17 cellular contexts compared by ENCODE assay signal in the genomic region with DNA sequence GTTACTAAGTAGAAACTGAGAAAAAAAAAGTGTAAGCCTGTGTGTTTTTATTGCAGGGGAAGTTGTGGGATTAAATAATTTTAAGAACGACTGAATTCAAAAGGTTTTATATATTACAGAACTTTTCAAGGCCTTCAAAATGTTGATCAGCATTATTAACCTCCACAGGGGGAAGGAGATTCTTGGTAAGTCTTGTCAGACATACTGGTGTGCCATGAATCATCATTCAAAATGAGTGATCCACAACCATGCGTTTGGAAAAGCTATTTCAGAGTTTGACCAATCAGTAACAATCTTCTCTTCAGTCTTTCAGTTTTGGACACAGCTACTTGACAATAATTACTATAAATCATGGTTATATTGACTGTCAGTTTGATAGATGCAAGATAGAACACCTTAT.
DNase-seq lines count a peak whose midpoint lies in the region; ATAC-seq, FAIRE-seq and TF ChIP-seq lines count a peak whose summit lies in the region.
"Had no signal": no experiment of that assay in that cellular context is flagged by ENCODE, and none has a peak within 500 bp of the region (broad histone marks: within the 10 kb centered on the region; RNA-seq: fewer than 3 reads in every experiment).

No MANE protein-coding gene starts in this region.

- H3K4me2 ChIP-seq in endothelial cell of umbilical vein (ENCODE audit: insufficient read depth, low read length): peak overlapping the region; percentile 48
- H3K4me2 ChIP-seq: BLaER1 had no signal

- H3K27me3 ChIP-seq in heart right ventricle: no peaks in the 10 kb centered on the region
- no peaks in the 10 kb centered on the region for H3K27me3 ChIP-seq in endothelial cell of umbilical vein (ENCODE audit: control insufficient read depth in 2 of 2, insufficient read depth in 2 of 2, low read length in 2 of 2)
- no peaks in the 10 kb centered on the region for H3K27me3 ChIP-seq in skeletal muscle tissue (ENCODE audit: control insufficient read depth in 3 of 3, insufficient read depth in 3 of 3, low read length in 3 of 3)
- H3K27me3 ChIP-seq: BLaER1 had no signal

- dilution Hi-C loops in endothelial cell of umbilical vein (cut with MboI; ENCODE audit: extremely low pct_ligation_motif_present, low sequenced_read_pairs): no loop called here

- H3K9me3 ChIP-seq in heart right ventricle (no peaks in the 10 kb centered on the region), endothelial cell of umbilical vein (replicated peaks; ENCODE audit: control insufficient read depth, insufficient read depth, low read length) (no peaks in the 10 kb centered on the region), mesodermal cell (ENCODE audit: control insufficient read depth, low read length) (no peaks in the 10 kb centered on the region), skeletal muscle tissue (ENCODE audit: control insufficient read depth in 3 of 3, low read length in 3 of 3) (no peaks in the 10 kb centered on the region)
- H3K9me3 ChIP-seq: Caco-2, HAP-1 had no signal

- no peak for TF ChIP-seq POLR2A in endothelial cell of umbilical vein (IDR thresholded peaks at IDR 0.05; ENCODE audit: low read depth, low read length)

- TSS peak; percentile 85 for BruUV-seq in endothelial cell of umbilical vein (replicated peaks; lab: Mats Ljungman, UMichigan)

- no peak for DNase-seq in heart right ventricle
- DNase-seq in Right ventricle myocardium superior: no peak
- DNase-seq in endothelial cell of umbilical vein (ENCODE audit: low read depth, low spot score): no peak
- no peak for DNase-seq in EL
- no peak for DNase-seq in NCI-H345 (lab: John Stamatoyannopoulos, UW)
- DNase-seq in activated naive CD4-positive, alpha-beta T cell (lab: John Stamatoyannopoulos, UW): no peak
- DNase-seq: 8988T; AML-193; Caco-2; CD8-positive, alpha-beta memory T cell; DND-41; HFFc6 had no signal

- H4K20me1 ChIP-seq in endothelial cell of umbilical vein (replicated peaks; ENCODE audit: control insufficient read depth, extremely low read depth, insufficient read depth, low read length): no peaks in the 10 kb centered on the region
- H4K20me1 ChIP-seq: BLaER1 had no signal

- no peak for FAIRE-seq in endothelial cell of umbilical vein (lab: Jason Lieb, UNC)
- FAIRE-seq: H1 had no signal

- peak overlapping the region; percentile 41 for H3K9ac ChIP-seq in endothelial cell of umbilical vein (replicated peaks; ENCODE audit: extremely low read depth, insufficient read depth, low read length)
- H3K9ac ChIP-seq in skeletal muscle tissue (ENCODE audit: low read depth in 1 of 3, low read length in 3 of 3): no peak overlapping the region
- H3K9ac ChIP-seq: BLaER1 had no signal

- intact Hi-C loops in heart right ventricle (cut with DNase I) (no loop called here), Right ventricle myocardium superior (cut with DNase I) (no loop called here), endothelial cell of umbilical vein (cut with micrococcal nuclease) (loop anchor here (1.0 to 10.0 kb wide), 7 partner anchors 33 to 377 kb away; no protein-coding TSS in a partner anchor)

- POLR2A ChIA-PET in endothelial cell of umbilical vein (lab: Charles Lee): no interaction called here

- peaks cover 0 to 86% (median 6%) of the 10 kb centered on the region in 9 donors for H3K36me3 ChIP-seq in heart right ventricle
- H3K36me3 ChIP-seq in endothelial cell of umbilical vein (ENCODE audit: control insufficient read depth in 2 of 2, extremely low read depth in 1 of 2, insufficient read depth in 2 of 2, low read length in 2 of 2): peaks cover 0 to 7% of the 10 kb centered on the region in 2 experiments
- H3K36me3 ChIP-seq in mesodermal cell (ENCODE audit: control insufficient read depth, insufficient read depth, low read length): peaks cover 93% of the 10 kb centered on the region
- H3K36me3 ChIP-seq in skeletal muscle tissue (ENCODE audit: control insufficient read depth in 3 of 3, insufficient read depth in 3 of 3, low read length in 3 of 3): peaks cover 0 to 10% (median 7%) of the 10 kb centered on the region in 3 donors
- H3K36me3 ChIP-seq: BLaER1, HAP-1 had no signal

- ATAC-seq in heart right ventricle: no peak
- no peak for ATAC-seq in Right ventricle myocardium superior (ENCODE audit: poor library complexity)

- peaks cover 6 to 72% (median 40%) of the 10 kb centered on the region in 9 donors for H3K4me1 ChIP-seq in heart right ventricle
- H3K4me1 ChIP-seq in endothelial cell of umbilical vein (ENCODE audit: control insufficient read depth, extremely low read depth, insufficient read depth, low read length): peaks cover 22% of the 10 kb centered on the region
- H3K4me1 ChIP-seq in mesodermal cell (ENCODE audit: control insufficient read depth, insufficient read depth, low read length, poor library complexity, severe bottlenecking): no peaks in the 10 kb centered on the region
- peaks cover 18 to 28% (median 21%) of the 10 kb centered on the region in 3 donors for H3K4me1 ChIP-seq in skeletal muscle tissue (ENCODE audit: control insufficient read depth in 3 of 3, insufficient read depth in 3 of 3, low read length in 3 of 3)
- H3K4me1 ChIP-seq: HAP-1 had no signal

- H2AFZ ChIP-seq in endothelial cell of umbilical vein (ENCODE audit: low read depth, low read length): no peak overlapping the region

- no peaks in the 10 kb centered on the region for H3K9me1 ChIP-seq in endothelial cell of umbilical vein (replicated peaks; ENCODE audit: control insufficient read depth, extremely low read depth, insufficient read depth, low read length)

- TF ChIP-seq CTCF in heart right ventricle (IDR thresholded peaks at IDR 0.05): no peak
- TF ChIP-seq CTCF in endothelial cell of umbilical vein (IDR thresholded peaks at IDR 0.05; ENCODE audit: extremely low read depth in 1 of 2, insufficient read depth in 1 of 2, low read depth in 1 of 2, low read length in 2 of 2): no peak

- H3K79me2 ChIP-seq in endothelial cell of umbilical vein (ENCODE audit: control insufficient read depth, insufficient read depth, low read length): no peaks in the 10 kb centered on the region

- peak overlapping the region in 9 of 10 donors; percentile 33 to 78 (median 51) for H3K27ac ChIP-seq in heart right ventricle
- peak overlapping the region; percentile 91 for H3K27ac ChIP-seq in endothelial cell of umbilical vein (ENCODE audit: insufficient read depth, low read depth, low read length)
- peak overlapping the region; percentile 71 for H3K27ac ChIP-seq in mesodermal cell (ENCODE audit: low read depth, low read length, severe bottlenecking)
- H3K27ac ChIP-seq in skeletal muscle tissue (ENCODE audit: low read depth, low read length): peak overlapping the region; percentile 29
- H3K27ac ChIP-seq: BLaER1 had no signal

- WGBS in heart right ventricle, 2 donors: 64 to 75% methylated on average over 2 of the region's 2 CpGs
- 100% methylated on average over 1 of the region's 2 CpGs; no CpG with 5 or more reads in 1 of the 2 experiments for WGBS in mesodermal cell (ENCODE audit: insufficient coverage in 2 of 2), 2 experiments

- CTCF ChIA-PET in endothelial cell of umbilical vein (lab: Charles Lee): interaction anchor here (0.5 to 1.2 kb wide), 5 partner anchors 33 to 553 kb away, joined by 3 to 4 read pairs (median 4); a partner anchor contains a TSS

- H3K4me3 ChIP-seq in heart right ventricle (no peak overlapping the region), endothelial cell of umbilical vein (replicated peaks in 1 of 3; ENCODE audit: insufficient read depth in 1 of 3, low read depth in 1 of 3, low read length in 3 of 3) (no peak overlapping the region), mesodermal cell (ENCODE audit: extremely low read depth, insufficient read depth, low read length, poor library complexity, severe bottlenecking) (no peak overlapping the region), skeletal muscle tissue (ENCODE audit: low read length in 3 of 3) (no peak overlapping the region)
- H3K4me3 ChIP-seq: BLaER1, HAP-1 had no signal

TF ChIP-seq in endothelial cell of umbilical vein, 7 proteins besides CTCF, POLR2A, EP300 and RAD21:
- TF ChIP-seq MYC (IDR thresholded peaks at IDR 0.05; ENCODE audit: low read depth, low read length): no peak
- peak; percentile 17 for TF ChIP-seq FOS (IDR thresholded peaks at IDR 0.05; ENCODE audit: borderline replicate concordance, insufficient read depth, low read length)
- TF ChIP-seq EZH2 (IDR thresholded peaks at IDR 0.05; ENCODE audit: borderline replicate concordance, low read depth, low read length, severe bottlenecking): no peak
- no peak for TF ChIP-seq JUN (IDR thresholded peaks at IDR 0.05; ENCODE audit: borderline replicate concordance, insufficient read depth, insufficient read length, low read depth)
- TF ChIP-seq GATA2 (IDR thresholded peaks at IDR 0.05; ENCODE audit: insufficient read depth, insufficient read length, low read depth, low read length): no peak
- no peak for TF ChIP-seq POLR2AphosphoS5 (IDR thresholded peaks at IDR 0.05; ENCODE audit: insufficient read depth, low read depth, low read length)

Comparison
In these comparisons a context has a peak if more than half of its experiments do, and no peak if none do; other contexts are left out.
1. H3K27ac ChIP-seq: peak in every context shown above with its lines; median percentile 91 in endothelial cell of umbilical vein; 71 in mesodermal cell; 51 in heart right ventricle; 29 in skeletal muscle tissue.